ENCODE assay signal across 8 cellular contexts in the genomic region with DNA sequence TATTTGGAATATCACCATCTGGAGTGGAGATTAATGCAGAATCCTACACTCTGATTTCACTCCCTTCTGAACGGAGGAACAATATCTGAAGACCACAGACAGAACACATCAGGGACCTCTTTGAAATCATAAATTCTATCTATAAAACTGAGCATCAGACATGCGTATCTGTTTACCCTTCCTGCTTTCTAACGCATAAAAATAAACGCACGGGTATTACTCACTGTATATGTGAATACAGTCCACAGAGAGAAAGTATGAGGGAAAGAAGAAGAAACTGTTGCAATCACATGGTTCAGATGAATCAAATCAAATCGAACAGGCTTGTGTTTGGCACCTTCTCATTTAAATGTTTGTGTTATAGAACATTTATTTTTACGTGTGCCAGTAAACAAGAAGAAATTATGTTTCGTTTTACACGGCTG.
DNase-seq lines count a peak whose midpoint lies in the region; ATAC-seq, FAIRE-seq and TF ChIP-seq lines count a peak whose summit lies in the region.

No MANE protein-coding gene starts in this region.

- peaks cover 0 to 1% (median 0%) of the 10 kb centered on the region in 4 donors for H3K4me1 ChIP-seq in liver (ENCODE audit: control insufficient read depth in 4 of 4, insufficient read depth in 4 of 4, low read length in 3 of 4)
- no peaks in the 10 kb centered on the region for H3K4me1 ChIP-seq in HepG2 (ENCODE audit: insufficient read depth, low read length)
- peaks cover 11% of the 10 kb centered on the region for H3K4me1 ChIP-seq in GM12878 (ENCODE audit: control insufficient read depth, insufficient read depth, low read length)
- H3K4me1 ChIP-seq in aorta (ENCODE audit: control insufficient read depth in 1 of 2, insufficient read depth in 2 of 2, low read length in 2 of 2), result no peaks in the 10 kb centered on the region
- H3K4me1 ChIP-seq in Karpas-422 (ENCODE audit: low read length), result no peaks in the 10 kb centered on the region

- no peaks in the 10 kb centered on the region for H3K36me3 Mint-ChIP-seq in mesothelial cell of epicardium

- no TSS peak for BruUV-seq in HepG2 (replicated peaks; lab: Mats Ljungman, UMichigan)
- no TSS peak for BruUV-seq in GM12878 (replicated peaks; lab: Mats Ljungman, UMichigan)

- RAD21 ChIA-PET in GM12878 (lab: Charles Lee; ENCODE audit: unreplicated experiment), result interaction anchor here (0.8 to 2.9 kb wide), 11 partner anchors 8 to 301 kb away, joined by 3 to 20 read pairs (median 5); no protein-coding TSS in a partner anchor

- in situ Hi-C loops in HepG2 (cut with HindIII; ENCODE audit: extremely low pct_ligation_motif_present, low pct_unique_long_range_greater_than_20kb), result no loop called here
- in situ Hi-C loops in GM12878 (cut with MboI), result no loop called here

- H3K9me3 ChIP-seq in liver (ENCODE audit: control insufficient read depth in 4 of 4, low read length in 3 of 4) (no peaks in the 10 kb centered on the region), HepG2 (ENCODE audit: low read length) (no peaks in the 10 kb centered on the region), GM12878 (replicated peaks; ENCODE audit: control insufficient read depth, insufficient read depth, low read length) (no peaks in the 10 kb centered on the region; the same call in 2 of the 3 replicates), aorta (ENCODE audit: control insufficient read depth, low read length) (no peaks in the 10 kb centered on the region), Karpas-422 (ENCODE audit: low read length) (no peaks in the 10 kb centered on the region)

- ATAC-seq in HepG2 (no peak), GM12878 (no peak), aorta (ENCODE audit: low FRiP score) (peak; percentile 19), GM19035 (IDR thresholded peaks at IDR 0.05; ENCODE audit: unreplicated experiment) (no peak)

- peak overlapping the region; percentile 61 for H3K4me3 Mint-ChIP-seq in mesothelial cell of epicardium

- peaks cover 5% of the 10 kb centered on the region for H3K27me3 Mint-ChIP-seq in mesothelial cell of epicardium (ENCODE audit: low read depth)

- H3K4me1 Mint-ChIP-seq in mesothelial cell of epicardium, result peaks cover 43% of the 10 kb centered on the region

- H3K36me3 ChIP-seq in liver (ENCODE audit: control insufficient read depth in 4 of 4, insufficient read depth in 3 of 4, low read depth in 1 of 4, low read length in 3 of 4) (no peaks in the 10 kb centered on the region), HepG2 (replicated peaks in 1 of 2; ENCODE audit: control insufficient read depth in 1 of 2, insufficient read depth in 2 of 2, low read length in 2 of 2) (no peaks in the 10 kb centered on the region), GM12878 (ENCODE audit: control insufficient read depth in 2 of 2, insufficient read depth in 2 of 2, low read length in 1 of 2) (no peaks in the 10 kb centered on the region), aorta (ENCODE audit: control insufficient read depth in 1 of 2, insufficient read depth in 2 of 2, low read length in 1 of 2) (no peaks in the 10 kb centered on the region), Karpas-422 (ENCODE audit: insufficient read depth, low read length) (no peaks in the 10 kb centered on the region)

- peak overlapping the region; percentile 82 for H3K27ac Mint-ChIP-seq in mesothelial cell of epicardium

- SMC1A ChIA-PET in GM12878 (lab: Charles Lee; ENCODE audit: uncharacterized antibody, unreplicated experiment), result interaction anchor here (0.7 to 5.9 kb wide), 7 partner anchors 15 to 232 kb away, joined by 3 to 70 read pairs (median 5); no protein-coding TSS in a partner anchor

- no peak for TF ChIP-seq CTCF in liver (IDR thresholded peaks at IDR 0.05; ENCODE audit: low read depth, low read length, missing input control)
- no peak for TF ChIP-seq CTCF in HepG2 (CRISPR knock-in tag; IDR thresholded peaks at IDR 0.05)
- TF ChIP-seq CTCF in GM12878 (IDR thresholded peaks at IDR 0.05 in 2 of 3, conservative IDR thresholded peaks at IDR 0.05 in 1 of 3; ENCODE audit: control insufficient read depth in 2 of 3, extremely low read depth in 1 of 3, insufficient read depth in 1 of 3, low read depth in 3 of 3, low read length in 3 of 3), result no peak
- no peak for TF ChIP-seq CTCF in mesothelial cell of epicardium (IDR thresholded peaks at IDR 0.05; ENCODE audit: unreplicated experiment)

- H3K9me2 ChIP-seq in Karpas-422 (replicated peaks; ENCODE audit: insufficient read depth, low read length), result no peaks in the 10 kb centered on the region

- H3K4me3 ChIP-seq in liver (ENCODE audit: low read depth in 1 of 3, low read length in 3 of 3), result peak overlapping the region in 1 of 3 donors; percentile 0
- no peak overlapping the region for H3K4me3 ChIP-seq in HepG2 (replicated peaks in 1 of 3; ENCODE audit: insufficient read depth in 1 of 3, low read depth in 2 of 3, low read length in 3 of 3)
- peak overlapping the region; percentile 25; the same call in 1 of the 2 replicates for H3K4me3 ChIP-seq in GM12878
- peak overlapping the region; percentile 15 to 23 for H3K4me3 ChIP-seq in aorta (ENCODE audit: low read length in 2 of 2)
- H3K4me3 ChIP-seq in Karpas-422 (ENCODE audit: low read length), result no peak overlapping the region

- TF ChIP-seq RAD21 in liver (IDR thresholded peaks at IDR 0.05) (no peak), HepG2 (CRISPR knock-in tag; IDR thresholded peaks at IDR 0.05) (no peak), GM12878 (IDR thresholded peaks at IDR 0.05; ENCODE audit: insufficient read depth, low read depth, low read length) (no peak)

- H3K9ac ChIP-seq in liver (ENCODE audit: low read depth in 1 of 2, low read length in 2 of 2) (peak overlapping the region in 1 of 2 donors; percentile 43), HepG2 (ENCODE audit: insufficient read depth, low read depth, low read length) (no peak overlapping the region), GM12878 (ENCODE audit: control insufficient read depth, insufficient read depth, low read length) (peak overlapping the region; percentile 47), Karpas-422 (ENCODE audit: low read length) (no peak overlapping the region)

- H4K20me1 ChIP-seq in HepG2 (ENCODE audit: insufficient read depth, low read length), result no peaks in the 10 kb centered on the region
- no peaks in the 10 kb centered on the region for H4K20me1 ChIP-seq in GM12878 (ENCODE audit: control insufficient read depth, insufficient read depth)
- H4K20me1 ChIP-seq in Karpas-422 (ENCODE audit: insufficient read depth, low read depth, low read length), result no peaks in the 10 kb centered on the region

- TF ChIP-seq EP300 in HepG2 (IDR thresholded peaks at IDR 0.05; ENCODE audit: low read depth in 2 of 2, low read length in 2 of 2) (no peak), HepG2 (CRISPR knock-in tag; IDR thresholded peaks at IDR 0.05; ENCODE audit: borderline replicate concordance) (no peak), GM12878 (IDR thresholded peaks at IDR 0.05; ENCODE audit: borderline replicate concordance in 1 of 2, control insufficient read depth in 1 of 2, low read depth in 2 of 2, low read length in 2 of 2) (no peak)

- H3K27ac ChIP-seq in liver (ENCODE audit: low read depth in 1 of 2, low read length in 2 of 2) (peak overlapping the region; percentile 11 to 42), HepG2 (ENCODE audit: extremely low read length, insufficient read depth, low read length) (no peak overlapping the region), GM12878 (ENCODE audit: control insufficient read depth, insufficient read depth) (peak overlapping the region; percentile 72), aorta (ENCODE audit: low read depth in 1 of 2, low read length in 2 of 2) (no peak overlapping the region), Karpas-422 (ENCODE audit: low read length) (no peak overlapping the region)

- TF ChIP-seq POLR2A in HepG2 (IDR thresholded peaks at IDR 0.05; ENCODE audit: insufficient read depth in 1 of 2, low read depth in 2 of 2, low read length in 2 of 2) (no peak), GM12878 (IDR thresholded peaks at IDR 0.05; ENCODE audit: low read depth, low read length) (no peak)

- WGBS in liver, result 62% methylated on average over 9 of the region's 9 CpGs
- 31% methylated on average over 9 of the region's 9 CpGs for WGBS in HepG2 (ENCODE audit: low lambda C conversion rate)
- 50% methylated on average over 9 of the region's 9 CpGs for WGBS in GM12878 (ENCODE audit: insufficient coverage, insufficient replicate concordance, low lambda C conversion rate, missing lambda C conversion rate)
- 3 to 4% methylated on average over 9 of the region's 9 CpGs for WGBS in aorta, 2 donors

- CTCF ChIA-PET in HepG2 (lab: Yijun Ruan, JAX; ENCODE audit: low intra/inter-chr PET ratio, low total read pairs), result no interaction called here
- CTCF ChIA-PET in GM12878 (lab: Yijun Ruan, JAX), result interaction anchor here (1.7 kb wide), 1 partner anchor 224 kb away, joined by 3 read pairs; no protein-coding TSS in a partner anchor

- intact Hi-C loops in HepG2 (cut with micrococcal nuclease; ENCODE audit: unreplicated experiment), result no loop called here
- intact Hi-C loops in GM12878 (cut with micrococcal nuclease; ENCODE audit: unreplicated experiment), result loop anchor here (1.0 to 5.0 kb wide), 7 partner anchors 12 to 221 kb away; no protein-coding TSS in a partner anchor
- intact Hi-C loops in aorta (cut with DNase I), result no loop called here

- no peak for DNase-seq in HepG2 (ENCODE audit: low spot score)
- no peak for DNase-seq in GM12878 (ENCODE audit: low read depth, low spot score)
- DNase-seq in mesothelial cell of epicardium (ENCODE audit: low spot score in 2 of 2, unreplicated experiment in 2 of 2), result no peak
- no peak for DNase-seq in aorta
- DNase-seq in NK-92 (lab: John Stamatoyannopoulos, UW; ENCODE audit: unreplicated experiment), result no peak
- DNase-seq in Karpas-422, result no peak

- no peak overlapping the region for H2AFZ ChIP-seq in HepG2 (ENCODE audit: low read length)
- H2AFZ ChIP-seq in GM12878 (ENCODE audit: control insufficient read depth, low read depth, low read length), result no peak overlapping the region
- no peak overlapping the region for H2AFZ ChIP-seq in Karpas-422 (ENCODE audit: low read length)

- H3K79me2 ChIP-seq in HepG2 (ENCODE audit: insufficient read depth, low read length) (no peaks in the 10 kb centered on the region), GM12878 (ENCODE audit: control insufficient read depth, insufficient read depth, low read length) (peaks cover 39% of the 10 kb centered on the region), Karpas-422 (ENCODE audit: low read length) (no peaks in the 10 kb centered on the region)

- FAIRE-seq in HepG2 (lab: Jason Lieb, UNC) (no peak), GM12878 (lab: Jason Lieb, UNC) (no peak)

- H3K4me2 ChIP-seq in HepG2 (ENCODE audit: low read depth, low read length) (no peak overlapping the region), GM12878 (ENCODE audit: control insufficient read depth, insufficient read depth) (peak overlapping the region; percentile 68), Karpas-422 (ENCODE audit: low read depth, low read length, poor library complexity, severe bottlenecking) (no peak overlapping the region)

- H3K27me3 ChIP-seq in liver (ENCODE audit: control insufficient read depth in 4 of 4, insufficient read depth in 4 of 4, low read length in 3 of 4), result no peaks in the 10 kb centered on the region
- peaks cover 1 to 10% of the 10 kb centered on the region in 2 experiments; a peak in 2 of 5 replicates for H3K27me3 ChIP-seq in HepG2 (ENCODE audit: control insufficient read depth in 1 of 2, insufficient read depth in 2 of 2, low read length in 2 of 2)
- H3K27me3 ChIP-seq in GM12878 (replicated peaks in 1 of 2; ENCODE audit: control insufficient read depth in 2 of 2, insufficient read depth in 2 of 2, low read length in 1 of 2), result peaks cover 0 to 3% of the 10 kb centered on the region in 2 experiments; a peak in 1 of 4 replicates
- no peaks in the 10 kb centered on the region for H3K27me3 ChIP-seq in aorta (ENCODE audit: control insufficient read depth in 1 of 2, insufficient read depth in 2 of 2, low read length in 1 of 2)
- H3K27me3 ChIP-seq in Karpas-422 (ENCODE audit: low read length), result no peaks in the 10 kb centered on the region

- no peaks in the 10 kb centered on the region for H3K9me3 Mint-ChIP-seq in mesothelial cell of epicardium

- POLR2A ChIA-PET in HepG2 (lab: Yijun Ruan, JAX) (no interaction called here), GM12878 (lab: Charles Lee) (interaction anchor here (0.6 to 2.1 kb wide), 6 partner anchors 15 to 249 kb away, joined by 3 to 9 read pairs (median 4); no protein-coding TSS in a partner anchor)

Comparison
In these comparisons a context has a peak if more than half of its experiments do, and no peak if none do; other contexts are left out.
1. H3K27ac ChIP-seq: peak in liver (2 of 2) and GM12878 (single experiment); none in HepG2 (single experiment), aorta (0 of 2) and Karpas-422 (single experiment).
2. H3K4me3 ChIP-seq: peak in GM12878 (single experiment) and aorta (2 of 2); none in HepG2 (0 of 3) and Karpas-422 (single experiment).